ENCODE assay signal across 1 cellular context in genomic region chr1:90561926-90562325, GRCh38.
TF ChIP-seq lines count a peak whose summit lies in the region.

No MANE protein-coding gene starts in this region.

TF ChIP-seq in GM12878, 131 proteins besides CTCF, POLR2A, EP300 and RAD21:
- TF ChIP-seq PKNOX1 (IDR thresholded peaks at IDR 0.05) (no peak), SIX5 (IDR thresholded peaks at IDR 0.05; ENCODE audit: low read depth, low read length, severe bottlenecking) (no peak), NKRF (conservative IDR thresholded peaks at IDR 0.05) (no peak), TARDBP (IDR thresholded peaks at IDR 0.05; ENCODE audit: borderline replicate concordance) (no peak), SMAD5 (IDR thresholded peaks at IDR 0.05; ENCODE audit: low read depth) (no peak), ELK1 (IDR thresholded peaks at IDR 0.05; ENCODE audit: low read depth, low read length) (no peak), IRF5 (IDR thresholded peaks at IDR 0.05; ENCODE audit: borderline replicate concordance) (no peak), ZBTB33 (IDR thresholded peaks at IDR 0.05) (no peak), DPF2 (IDR thresholded peaks at IDR 0.05) (no peak), RCOR1 (conservative IDR thresholded peaks at IDR 0.05; ENCODE audit: low read depth, low read length) (no peak), MLLT1 (IDR thresholded peaks at IDR 0.05) (no peak)
